8 cellular contexts compared by ENCODE assay signal in the genomic region with DNA sequence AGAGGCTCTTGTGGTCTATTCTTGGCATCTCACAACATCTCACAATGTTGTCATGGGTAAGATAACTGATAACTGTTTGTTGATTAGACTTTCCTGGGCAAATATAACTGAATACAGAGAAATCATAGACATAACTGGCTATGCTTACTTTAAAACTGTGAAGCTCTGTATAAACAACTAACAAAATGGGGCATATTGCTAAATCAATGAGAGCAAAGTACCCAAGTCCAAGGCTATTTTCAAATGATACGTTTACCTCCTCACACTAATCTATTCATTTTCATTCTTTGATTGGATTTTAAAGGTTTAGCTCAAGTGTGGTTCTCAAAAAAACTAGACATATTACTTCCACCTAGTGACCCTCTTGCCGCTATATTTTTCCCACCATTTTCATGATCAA. TPM values are rescaled to one million over a fixed set of nuclear protein-coding genes. Genes with fewer than 3 reads are reported as not detected.
"Had no signal": no experiment of that assay in that cellular context is flagged by ENCODE, and none has a peak within 500 bp of the region (broad histone marks: within the 10 kb centered on the region; RNA-seq: fewer than 3 reads in every experiment).

No MANE protein-coding gene starts in this region.

- FAIRE-seq: H1, H54, HTR-8/SVneo had no signal

- ATAC-seq: GM23338, K562 had no signal

- H3K4me3 ChIP-seq: GM23338, K562 had no signal

- H2AFZ ChIP-seq: GM23338 had no signal

- DNase-seq: H9, HCEC 1CT, IMR-90 had no signal

- H3K4me2 ChIP-seq: GM23338 had no signal

RNA-seq across cellular contexts. Expression of a gene that starts 38.6 kb away (rescaled TPM):
- total RNA-seq: GM23338, H1, H9, IMR-90 had no signal
- polyA plus RNA-seq: GM23338, H1, IMR-90, K562 had no signal
